8 cellular contexts compared by ENCODE assay signal in the genomic region with DNA sequence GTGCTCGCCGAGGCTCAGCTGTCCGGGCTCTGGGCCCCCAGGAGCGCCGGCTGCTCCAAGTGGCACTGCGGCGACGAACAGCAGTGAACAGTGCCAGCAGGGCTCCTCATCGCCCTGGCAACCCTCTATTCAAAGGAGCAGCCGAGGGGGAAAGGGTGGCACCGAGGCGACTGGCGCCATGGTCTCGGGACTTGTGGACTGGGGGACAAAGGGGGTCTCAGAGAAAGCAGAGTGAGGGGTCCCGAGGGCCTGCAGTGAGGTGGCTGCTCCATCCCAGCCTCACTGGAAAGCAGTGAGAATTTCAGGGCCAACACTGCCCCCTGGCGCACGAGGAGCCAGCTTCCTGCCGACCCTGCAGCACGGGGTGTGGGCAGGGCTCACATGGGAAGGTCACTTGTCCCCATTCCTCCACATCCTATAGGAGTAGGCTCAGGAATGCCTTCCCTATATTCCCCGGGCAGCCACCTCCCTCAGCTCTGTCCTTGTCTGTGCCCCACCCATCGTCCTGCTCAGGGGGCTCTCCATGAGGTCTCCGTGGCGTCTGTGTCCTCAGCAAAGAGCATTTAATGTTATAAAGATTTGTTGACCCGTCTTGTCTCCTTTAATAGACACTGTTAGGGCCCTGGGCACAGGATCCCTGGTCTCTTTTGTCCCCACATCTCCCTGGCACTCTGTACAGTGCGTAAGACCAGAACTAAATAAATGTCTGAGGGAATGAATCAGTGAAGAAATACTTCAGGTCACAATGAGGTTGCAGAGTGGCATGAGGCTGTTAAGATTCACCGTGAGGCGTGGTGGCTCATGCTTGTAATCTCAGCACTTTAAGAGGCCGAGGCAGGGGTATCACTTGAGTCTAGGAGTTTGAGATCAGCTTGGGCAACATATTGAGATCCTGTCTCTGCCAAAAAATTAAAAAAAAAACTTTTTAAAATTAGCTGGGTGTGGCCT. TPM values are rescaled to one million over a fixed set of nuclear protein-coding genes. Genes with fewer than 3 reads are reported as not detected.
A peak's percentile ranks its signal among the peaks of the same experiment; 100 is the strongest.
DNase-seq lines count a peak whose midpoint lies in the region; ATAC-seq and TF ChIP-seq lines count a peak whose summit lies in the region.

No MANE protein-coding gene starts in this region.

- in situ Hi-C loops in Caki2 (cut with HindIII; ENCODE audit: low pct_unique_long_range_greater_than_20kb, low sequenced_read_pairs): no loop called here

- DNase-seq in Caki2 (ENCODE audit: low read depth) (peak; percentile 88), HuH-7 (ENCODE audit: low spot score) (peak; percentile 100), RWPE1 (ENCODE audit: low spot score) (no peak), glomerular visceral epithelial cell (ENCODE audit: extremely low spot score) (peak; percentile 39), trophoblast cell (peak; percentile 27 to 71), ureter (ENCODE audit: low spot score) (peak; percentile 69)
- peak; percentile 65 for DNase-seq in activated naive CD4-positive, alpha-beta T cell treated with anti-CD3 and anti-CD28 coated beads, Interleukin-2, amount 50 U/mL, for 16 hours

- no peak overlapping the region for H4K12ac ChIP-seq in trophoblast cell (ENCODE audit: low read depth, low read length)

- H3K14ac ChIP-seq in trophoblast cell (ENCODE audit: low read length): no peak overlapping the region

- TF ChIP-seq CTCF in RWPE1 (conservative IDR thresholded peaks at IDR 0.05; ENCODE audit: low read depth): peak; percentile 54

- no peaks in the 10 kb centered on the region for H3K79me2 ChIP-seq in trophoblast cell (ENCODE audit: control insufficient read depth, insufficient read depth, low read length, poor library complexity)

- no peak overlapping the region for H3K18ac ChIP-seq in trophoblast cell (ENCODE audit: low read length)

- no peak for ATAC-seq in HG03520 (IDR thresholded peaks at IDR 0.05; ENCODE audit: unreplicated experiment)

- no peak overlapping the region for H3K4me3 ChIP-seq in trophoblast cell (ENCODE audit: low read depth, low read length)

- no CpG with 5 or more reads among the region's 28 CpGs for WGBS in trophoblast cell (ENCODE audit: extremely low coverage, insufficient coverage, insufficient read length)

- POLR2A ChIA-PET in RWPE1 (lab: Yijun Ruan, JAX; ENCODE audit: low non-redundant PET): no interaction called here

- H3K27me3 ChIP-seq in trophoblast cell (ENCODE audit: insufficient read depth, low read length): no peaks in the 10 kb centered on the region

- CTCF ChIA-PET in RWPE1 (lab: Yijun Ruan, JAX): interaction anchor here (0.6 kb wide), 1 partner anchor 93 kb away, joined by 3 read pairs; no protein-coding TSS in a partner anchor

- H4K8ac ChIP-seq in trophoblast cell (ENCODE audit: low read depth, low read length): no peak overlapping the region

- H3K9ac ChIP-seq in trophoblast cell (ENCODE audit: low read length): no peak overlapping the region

- H3K4ac ChIP-seq in trophoblast cell (ENCODE audit: low read depth, low read length): no peak overlapping the region

- H2BK120ac ChIP-seq in trophoblast cell (ENCODE audit: insufficient read depth, low read length, poor library complexity): no peak overlapping the region

- peaks cover 2% of the 10 kb centered on the region for H3K9me3 ChIP-seq in trophoblast cell (ENCODE audit: insufficient read depth, low read depth, low read length)

- no peaks in the 10 kb centered on the region for H3K79me1 ChIP-seq in trophoblast cell (ENCODE audit: low read length)

- H2AK5ac ChIP-seq in trophoblast cell (ENCODE audit: low read length): no peak overlapping the region

- no peak overlapping the region for H3K4me2 ChIP-seq in trophoblast cell (ENCODE audit: low read length)

- peak overlapping the region; percentile 87 for H3K27ac ChIP-seq in RWPE1
- H3K27ac ChIP-seq in trophoblast cell (ENCODE audit: low read depth, low read length): no peak overlapping the region

- H2BK12ac ChIP-seq in trophoblast cell (ENCODE audit: low read length): no peak overlapping the region

- no peak overlapping the region for H3K23ac ChIP-seq in trophoblast cell (ENCODE audit: low read length)

- no peak overlapping the region for H4K91ac ChIP-seq in trophoblast cell (ENCODE audit: low read depth, low read length)

- H3K36me3 ChIP-seq in trophoblast cell (ENCODE audit: control insufficient read depth in 1 of 2, insufficient read depth in 2 of 2, low read length in 2 of 2): no peaks in the 10 kb centered on the region

- no peak overlapping the region for H2BK5ac ChIP-seq in trophoblast cell (ENCODE audit: low read depth, low read length, poor library complexity)

- H3K4me1 ChIP-seq in trophoblast cell (ENCODE audit: control insufficient read depth in 1 of 2, insufficient read depth in 2 of 2, low read length in 2 of 2): no peaks in the 10 kb centered on the region

- H2AFZ ChIP-seq in trophoblast cell (ENCODE audit: insufficient read depth, low read length, poor library complexity): no peak overlapping the region

RNA-seq across cellular contexts. Expression of a gene that starts 26.4 kb away (rescaled TPM):
- not detected in 2 replicates for total RNA-seq in Caki2 (2014; rRNA removed; shearing (Covaris generic); ENCODE audit: low replicate concordance)
- 8.5 and 9.2 TPM in 2 replicates for polyA plus RNA-seq in trophoblast cell (2013)
- 18.3 TPM for total RNA-seq in ureter

RNA-seq across cellular contexts. Expression of a gene that starts 40.1 kb away (rescaled TPM):
- total RNA-seq in Caki2 (2014; rRNA removed; shearing (Covaris generic); ENCODE audit: low replicate concordance): 25.6 and 25.9 TPM in 2 replicates
- 22.5 and 22.6 TPM in 2 replicates for polyA plus RNA-seq in trophoblast cell (2013)
- 17.6 TPM for total RNA-seq in ureter

Comparison
In these comparisons a context has a peak if more than half of its experiments do, and no peak if none do; other contexts are left out.
1. RNA of a gene that starts 26.4 kb away (total RNA-seq): 18.3 TPM in ureter (single experiment); not detected in Caki2; every median in the first group is over 10 times any median in the second.